Comparison of ENCODE assay signal across 32 cellular contexts in genomic region chr6:81783893-81784292, GRCh38. TPM values are rescaled to one million over a fixed set of nuclear protein-coding genes. Genes with fewer than 3 reads are reported as not detected.
DNase-seq lines count a peak whose midpoint lies in the region; ATAC-seq and TF ChIP-seq lines count a peak whose summit lies in the region.
"Had no signal": no experiment of that assay in that cellular context is flagged by ENCODE, and none has a peak within 500 bp of the region (broad histone marks: within the 10 kb centered on the region; RNA-seq: fewer than 3 reads in every experiment).

No MANE protein-coding gene starts in this region.

- H3K4me3 ChIP-seq in endodermal cell (ENCODE audit: low read length) (peak overlapping the region; percentile 41), mesendoderm (ENCODE audit: low read length) (no peak overlapping the region), heart left ventricle (no peak overlapping the region)
- H3K4me3 ChIP-seq: A549; BLaER1; BLaER1 treated with 17β-estradiol and CSF1 and Interleukin-3, amounts not matched to agents 10 nM and 100 nM had no signal

- TF ChIP-seq CTCF in WTC11 (IDR thresholded peaks at IDR 0.05) (no peak), endodermal cell (conservative IDR thresholded peaks at IDR 0.05) (no peak), heart left ventricle (IDR thresholded peaks at IDR 0.05) (no peak)

- no peak overlapping the region for H3K9ac ChIP-seq in endodermal cell (ENCODE audit: extremely low read depth, low read length, poor library complexity, severe bottlenecking)
- H3K9ac ChIP-seq in mesendoderm (ENCODE audit: low read length) = no peak overlapping the region
- H3K9ac ChIP-seq: BLaER1; BLaER1 treated with 17β-estradiol and CSF1 and Interleukin-3, amounts not matched to agents 10 nM and 100 nM had no signal

- H3K27ac Mint-ChIP-seq in WTC11 = no peak overlapping the region
- peak overlapping the region; percentile 13 for H3K27ac Mint-ChIP-seq in endodermal cell
- H3K27ac Mint-ChIP-seq: B cell; CD14-positive monocyte; CD4-positive, alpha-beta memory T cell; CD4-positive, alpha-beta T cell; CD4-positive, CD25-positive, alpha-beta regulatory T cell; CD8-positive, alpha-beta memory T cell; CD8-positive, alpha-beta T cell had no signal

- H3K4me1 ChIP-seq in endodermal cell (ENCODE audit: control insufficient read depth, insufficient read depth, low read length) = peaks cover 4% of the 10 kb centered on the region
- H3K4me1 ChIP-seq in mesendoderm (ENCODE audit: control insufficient read depth, low read depth, low read length) = no peaks in the 10 kb centered on the region
- H3K4me1 ChIP-seq in heart left ventricle = peaks cover 0 to 16% (median 0%) of the 10 kb centered on the region in 12 donors
- H3K4me1 ChIP-seq: BE2C; BLaER1; BLaER1 treated with 17β-estradiol and CSF1 and Interleukin-3, amounts not matched to agents 10 nM and 100 nM had no signal

- POLR2A ChIA-PET in WTC11 (lab: Charles Lee) = no interaction called here

- no peak overlapping the region for H3K56ac ChIP-seq in mesendoderm (ENCODE audit: low read length)

- WGBS in endodermal cell (ENCODE audit: insufficient coverage in 1 of 2, insufficient read length in 1 of 2), 2 experiments = 35% methylated on average over 2 of the region's 2 CpGs; no CpG with 5 or more reads in 1 of the 2 experiments
- WGBS in mesendoderm (ENCODE audit: extremely low coverage, insufficient coverage, low lambda C conversion rate) = no CpG with 5 or more reads among the region's 2 CpGs
- 74 to 79% (median 78%) methylated on average over 2 of the region's 2 CpGs for WGBS in heart left ventricle, 4 donors

- H3K27ac ChIP-seq in endodermal cell (ENCODE audit: low read depth, low read length) (no peak overlapping the region), mesendoderm (ENCODE audit: low read depth, low read length) (no peak overlapping the region), heart left ventricle (no peak overlapping the region)
- H3K27ac ChIP-seq: 22Rv1; A549; BLaER1; BLaER1 treated with 17β-estradiol and CSF1 and Interleukin-3, amounts not matched to agents 10 nM and 100 nM; C4-2B had no signal

- H3K23ac ChIP-seq in mesendoderm (ENCODE audit: low read length) = no peak overlapping the region

- no peaks in the 10 kb centered on the region for H3K79me2 ChIP-seq in mesendoderm (ENCODE audit: control insufficient read depth, insufficient read depth, low read length)

- no peaks in the 10 kb centered on the region for H3K79me1 ChIP-seq in mesendoderm (ENCODE audit: low read length)

- H3K27me3 ChIP-seq in endodermal cell (ENCODE audit: control insufficient read depth, insufficient read depth, low read length, poor library complexity, severe bottlenecking) (no peaks in the 10 kb centered on the region), mesendoderm (ENCODE audit: insufficient read depth, low read length, poor library complexity) (no peaks in the 10 kb centered on the region), heart left ventricle (no peaks in the 10 kb centered on the region)
- H3K27me3 ChIP-seq: BE2C; BLaER1; BLaER1 treated with 17β-estradiol and CSF1 and Interleukin-3, amounts not matched to agents 10 nM and 100 nM had no signal

- peaks cover 9% of the 10 kb centered on the region for H3K9me3 Mint-ChIP-seq in WTC11
- peaks cover 4% of the 10 kb centered on the region for H3K9me3 Mint-ChIP-seq in endodermal cell
- H3K9me3 Mint-ChIP-seq: CD4-positive, alpha-beta T cell had no signal

- H3K9me3 ChIP-seq in endodermal cell (ENCODE audit: control insufficient read depth, low read length) = peaks cover 10% of the 10 kb centered on the region
- no peaks in the 10 kb centered on the region for H3K9me3 ChIP-seq in heart left ventricle
- H3K9me3 ChIP-seq: A549, BE2C, BLaER1, Caco-2 had no signal

- H3K4me1 Mint-ChIP-seq in WTC11 = peaks cover 35% of the 10 kb centered on the region
- peaks cover 43% of the 10 kb centered on the region for H3K4me1 Mint-ChIP-seq in endodermal cell
- H3K4me1 Mint-ChIP-seq: B cell; CD4-positive, CD25-positive, alpha-beta regulatory T cell had no signal

- no peak overlapping the region for H2AK5ac ChIP-seq in mesendoderm (ENCODE audit: low read length)

- H3K36me3 ChIP-seq in endodermal cell (ENCODE audit: control insufficient read depth, insufficient read depth, low read length) = no peaks in the 10 kb centered on the region
- no peaks in the 10 kb centered on the region for H3K36me3 ChIP-seq in mesendoderm (ENCODE audit: control insufficient read depth, insufficient read depth, low read length)
- H3K36me3 ChIP-seq in heart left ventricle = no peaks in the 10 kb centered on the region
- H3K36me3 ChIP-seq: BE2C; BLaER1; BLaER1 treated with 17β-estradiol and CSF1 and Interleukin-3, amounts not matched to agents 10 nM and 100 nM had no signal

- no peak overlapping the region for H2BK15ac ChIP-seq in mesendoderm (replicated peaks; ENCODE audit: low read depth)

- H3K4me3 Mint-ChIP-seq in WTC11 = no peak overlapping the region
- no peak overlapping the region for H3K4me3 Mint-ChIP-seq in endodermal cell
- H3K4me3 Mint-ChIP-seq: B cell; CD14-positive monocyte; CD4-positive, alpha-beta memory T cell; CD4-positive, alpha-beta T cell; CD4-positive, CD25-positive, alpha-beta regulatory T cell; CD8-positive, alpha-beta memory T cell; CD8-positive, alpha-beta T cell had no signal

- no peak overlapping the region for H3K18ac ChIP-seq in mesendoderm (ENCODE audit: low read length)

- no peak overlapping the region for H2BK5ac ChIP-seq in mesendoderm (ENCODE audit: low read length)

- no peak overlapping the region for H3K4ac ChIP-seq in mesendoderm (ENCODE audit: low read depth, low read length)

- ATAC-seq in WTC11 = peak; percentile 68
- ATAC-seq in heart left ventricle = no peak
- no peak for ATAC-seq in HG03045 (IDR thresholded peaks at IDR 0.05; ENCODE audit: unreplicated experiment)
- ATAC-seq in HG02763 (IDR thresholded peaks at IDR 0.05; ENCODE audit: unreplicated experiment) = no peak
- ATAC-seq: A549; CD8-positive, alpha-beta T cell had no signal

- H3K27me3 Mint-ChIP-seq in WTC11 (ENCODE audit: low read depth) (no peaks in the 10 kb centered on the region), endodermal cell (ENCODE audit: insufficient read depth) (no peaks in the 10 kb centered on the region)
- H3K27me3 Mint-ChIP-seq: CD4-positive, alpha-beta T cell; CD4-positive, CD25-positive, alpha-beta regulatory T cell; CD8-positive, alpha-beta memory T cell had no signal

- no peaks in the 10 kb centered on the region for H3K36me3 Mint-ChIP-seq in WTC11
- H3K36me3 Mint-ChIP-seq in endodermal cell (ENCODE audit: low read depth) = no peaks in the 10 kb centered on the region
- H3K36me3 Mint-ChIP-seq: CD4-positive, alpha-beta memory T cell; CD4-positive, CD25-positive, alpha-beta regulatory T cell; CD8-positive, alpha-beta memory T cell; CD8-positive, alpha-beta T cell had no signal

- CTCF ChIA-PET in WTC11 (lab: Charles Lee) = no interaction called here

- intact Hi-C loops in heart left ventricle (cut with DNase I) = loop anchor here in 1 of 10 donors (10.0 kb wide), 1 partner anchor 261 kb away; no protein-coding TSS in a partner anchor

- no peak for DNase-seq in WTC11 (ENCODE audit: low spot score)
- no peak for DNase-seq in endodermal cell
- peak; percentile 72 for DNase-seq in mesendoderm
- DNase-seq in heart left ventricle = no peak
- DNase-seq: 8988T; ACHN; AML-193; BE2C; C1 segment of cervical spinal cord; Caco-2; Calu3; CD4-positive, alpha-beta memory T cell; CD4-positive, alpha-beta T cell; CD4-positive, CD25-positive, alpha-beta regulatory T cell; CD8-positive, alpha-beta memory T cell; CD8-positive, alpha-beta T cell; COR-L47; DMS 273 treated with DMSO at 0.1 percent for 48 hours; DMS153; DMS79; DMS79 treated with DMSO at 0.1 percent for 48 hours; DND-41; EL had no signal

- no peak overlapping the region for H4K8ac ChIP-seq in mesendoderm (ENCODE audit: low read depth, low read length)

- no peak overlapping the region for H4K5ac ChIP-seq in mesendoderm (ENCODE audit: low read length)

- no peak for TF ChIP-seq POLR2A in heart left ventricle (IDR thresholded peaks at IDR 0.05)

- no peak overlapping the region for H2BK120ac ChIP-seq in mesendoderm (ENCODE audit: low read depth, low read length)

- H3K4me2 ChIP-seq in mesendoderm (ENCODE audit: low read length) = no peak overlapping the region
- H3K4me2 ChIP-seq: A549; BLaER1; BLaER1 treated with 17β-estradiol and CSF1 and Interleukin-3, amounts not matched to agents 10 nM and 100 nM had no signal

TF ChIP-seq in WTC11, 78 proteins besides CTCF, POLR2A, EP300 and RAD21:
- TF ChIP-seq SOX15 (CRISPR knock-in tag; IDR thresholded peaks at IDR 0.05) = no peak
- no peak for TF ChIP-seq ZNF263 (CRISPR knock-in tag; IDR thresholded peaks at IDR 0.05; ENCODE audit: low read depth)
- TF ChIP-seq, protein P1, sequence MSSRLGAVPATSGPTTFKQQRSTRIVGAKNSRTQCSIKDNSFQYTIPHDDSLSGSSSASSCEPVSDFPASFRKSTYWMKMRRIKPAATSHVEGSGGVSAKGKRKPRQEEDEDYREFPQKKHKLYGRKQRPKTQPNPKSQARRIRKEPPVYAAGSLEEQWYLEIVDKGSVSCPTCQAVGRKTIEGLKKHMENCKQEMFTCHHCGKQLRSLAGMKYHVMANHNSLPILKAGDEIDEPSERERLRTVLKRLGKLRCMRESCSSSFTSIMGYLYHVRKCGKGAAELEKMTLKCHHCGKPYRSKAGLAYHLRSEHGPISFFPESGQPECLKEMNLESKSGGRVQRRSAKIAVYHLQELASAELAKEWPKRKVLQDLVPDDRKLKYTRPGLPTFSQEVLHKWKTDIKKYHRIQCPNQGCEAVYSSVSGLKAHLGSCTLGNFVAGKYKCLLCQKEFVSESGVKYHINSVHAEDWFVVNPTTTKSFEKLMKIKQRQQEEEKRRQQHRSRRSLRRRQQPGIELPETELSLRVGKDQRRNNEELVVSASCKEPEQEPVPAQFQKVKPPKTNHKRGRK (CRISPR knock-in tag; IDR thresholded peaks at IDR 0.05; ENCODE audit: borderline replicate concordance) = no peak

RNA-seq across cellular contexts. Expression of gene TENT5A, which starts 31.4 kb away (rescaled TPM):
- total RNA-seq in WTC11 (2021) (3.2 to 4.4 TPM (median 4.2 TPM) in 3 replicates), endodermal cell (1 to 10 TPM; 4.8 to 8.6 TPM), heart left ventricle (10 to 100 TPM; 25.7 to 47.2 (median 41.4) TPM)
- 4.0 TPM for polyA plus RNA-seq in endodermal cell (2013, experiment 1 of 2)
- 3.8 TPM for polyA plus RNA-seq in endodermal cell (2013, experiment 2 of 2)
- polyA plus RNA-seq in mesendoderm (2013, experiment 1 of 2) = 0.69 TPM
- polyA plus RNA-seq in mesendoderm (2013, experiment 2 of 2) = 0.62 TPM
- polyA plus RNA-seq in heart left ventricle = 10 to 100 TPM; 15.4 to 28.7 TPM
